ENCODE assay signal across 29 cellular contexts in genomic region chrX:146994163-146994562, GRCh38.
"Had no signal": no experiment of that assay in that cellular context is flagged by ENCODE, and none has a peak within 500 bp of the region (broad histone marks: within the 10 kb centered on the region; RNA-seq: fewer than 3 reads in every experiment).

No MANE protein-coding gene starts in this region.

- H3K36me3 ChIP-seq: stomach, suprapubic skin, thoracic aorta, thyroid gland, tibial artery, tibial nerve, transverse colon, upper lobe of left lung, upper lobe of right lung, uterus, vagina had no signal

- H3K27me3 Mint-ChIP-seq: stimulated activated memory B cell treated with anti-CD40 and anti-IgM and Interleukin-4, amounts not matched to agents 10 μg/mL and 1 μg/mL and 100 μg/mL, for 72 hours; stimulated activated naive B cell treated with anti-CD40 and anti-IgM and Interleukin-4, amounts not matched to agents 10 μg/mL and 1 μg/mL and 100 μg/mL, for 72 hours; stimulated activated naive CD8-positive, alpha-beta T cell treated with anti-CD3 and anti-CD28 coated beads, Interleukin-15, amount 100 ng/mL, for 72 hours; stimulated activated naive CD8-positive, alpha-beta T cell treated with anti-CD3 and anti-CD28 coated beads, Interleukin-15, Interleukin-2, amounts not matched to agents 100 ng/mL and 50 ng/mL, for 24 hours; type B pancreatic cell had no signal

- H3K4me1 Mint-ChIP-seq: stimulated activated effector memory CD8-positive, alpha-beta T cell treated with anti-CD3 and anti-CD28 coated beads, Interleukin-12 subunit alpha, Interleukin-12 subunit beta, amount 100 ng/mL, for 72 hours; stimulated activated memory B cell treated with anti-CD40 and anti-IgM and Interleukin-4, amounts not matched to agents 10 μg/mL and 1 μg/mL and 100 μg/mL, for 72 hours; stimulated activated naive B cell treated with anti-CD40 and anti-IgM and Interleukin-4, amounts not matched to agents 10 μg/mL and 1 μg/mL and 100 μg/mL, for 72 hours; stimulated activated naive CD8-positive, alpha-beta T cell treated with anti-CD3 and anti-CD28 coated beads, Interleukin-15, amount 100 ng/mL, for 72 hours had no signal

- H3K4me3 Mint-ChIP-seq: stimulated activated effector memory CD8-positive, alpha-beta T cell treated with anti-CD3 and anti-CD28 coated beads, Interleukin-12 subunit alpha, Interleukin-12 subunit beta, amount 100 ng/mL, for 72 hours; stimulated activated memory B cell treated with anti-CD40 and anti-IgM and Interleukin-4, amounts not matched to agents 10 μg/mL and 1 μg/mL and 100 μg/mL, for 72 hours; stimulated activated naive B cell treated with anti-CD40 and anti-IgM and Interleukin-4, amounts not matched to agents 10 μg/mL and 1 μg/mL and 100 μg/mL, for 72 hours; stimulated activated naive CD8-positive, alpha-beta T cell treated with anti-CD3 and anti-CD28 coated beads, Interleukin-15, amount 100 ng/mL, for 72 hours; stimulated activated naive CD8-positive, alpha-beta T cell treated with anti-CD3 and anti-CD28 coated beads, Interleukin-15, Interleukin-2, amounts not matched to agents 100 ng/mL and 50 ng/mL, for 24 hours; type B pancreatic cell had no signal

- H3K9me3 Mint-ChIP-seq: stimulated activated memory B cell treated with anti-CD40 and anti-IgM and Interleukin-4, amounts not matched to agents 10 μg/mL and 1 μg/mL and 100 μg/mL, for 72 hours; stimulated activated naive B cell treated with anti-CD40 and anti-IgM and Interleukin-4, amounts not matched to agents 10 μg/mL and 1 μg/mL and 100 μg/mL, for 72 hours; stimulated activated naive CD8-positive, alpha-beta T cell treated with anti-CD3 and anti-CD28 coated beads, Interleukin-15, amount 100 ng/mL, for 72 hours; stimulated activated naive CD8-positive, alpha-beta T cell treated with anti-CD3 and anti-CD28 coated beads, Interleukin-15, Interleukin-2, amounts not matched to agents 100 ng/mL and 50 ng/mL, for 24 hours; type B pancreatic cell had no signal

- DNase-seq: stimulated activated CD4-positive, alpha-beta T cell treated with anti-CD3 and anti-CD28 coated beads, Interleukin-2, amount 100 ng/mL, for 48 hours; stimulated activated CD4-positive, alpha-beta T cell treated with anti-CD3 and anti-CD28 coated beads, Interleukin-4, amount 100 ng/mL, for 1 hour; stimulated activated CD4-positive, alpha-beta T cell treated with anti-CD3 and anti-CD28 coated beads, Interleukin-4, amount 100 ng/mL, for 24 hours; stimulated activated CD4-positive, alpha-beta T cell treated with anti-CD3 and anti-CD28 coated beads, Interleukin-4, amount 100 ng/mL, for 4 hours; stimulated activated CD8-positive, alpha-beta memory T cell treated with anti-CD3 and anti-CD28 coated beads, Interleukin-4, amount 100 ng/mL, for 48 hours; stimulated activated naive B cell treated with anti-CD40 and anti-IgM and Interleukin-4, amounts not matched to agents 10 μg/mL and 1 μg/mL and 100 μg/mL, for 72 hours; stimulated activated naive CD4-positive, alpha-beta T cell; stimulated activated naive CD4-positive, alpha-beta T cell treated with Interleukin-2 at 50 U/mL for 16 hours; stimulated activated naive CD8-positive, alpha-beta T cell treated with anti-CD3 and anti-CD28 coated beads, Interleukin-15, amount 100 ng/mL, for 72 hours; stimulated activated naive CD8-positive, alpha-beta T cell treated with anti-CD3 and anti-CD28 coated beads, Interleukin-15, Interleukin-2, amounts not matched to agents 100 U/mL and 50 U/mL, for 24 hours; stomach; substantia nigra; testis; thyroid gland; tibial artery; transverse colon; trophoblast cell; upper lobe of left lung; upper lobe of right lung; uterus had no signal

- H3K27ac ChIP-seq: stomach, suprapubic skin, testis, thoracic aorta, thyroid gland, tibial artery, tibial nerve, transverse colon, upper lobe of left lung, upper lobe of right lung, uterus, vagina had no signal

- H3K27me3 ChIP-seq: stomach, suprapubic skin, testis, thyroid gland, tibial artery, tibial nerve, transverse colon, upper lobe of left lung, upper lobe of right lung, uterus, vagina had no signal

- ATAC-seq: stimulated activated effector memory CD8-positive, alpha-beta T cell treated with anti-CD3 and anti-CD28 coated beads, Interleukin-12 subunit alpha, Interleukin-12 subunit beta, amount 100 ng/mL, for 72 hours; stimulated activated memory B cell treated with anti-CD40 and anti-IgM and Interleukin-4, amounts not matched to agents 10 μg/mL and 1 μg/mL and 100 μg/mL, for 72 hours; stimulated activated naive B cell treated with anti-CD40 and anti-IgM and Interleukin-4, amounts not matched to agents 10 μg/mL and 1 μg/mL and 100 μg/mL, for 72 hours; stimulated activated naive CD8-positive, alpha-beta T cell treated with anti-CD3 and anti-CD28 coated beads, Interleukin-15, amount 100 ng/mL, for 72 hours; stimulated activated naive CD8-positive, alpha-beta T cell treated with anti-CD3 and anti-CD28 coated beads, Interleukin-15, Interleukin-2, amounts not matched to agents 100 U/mL and 50 U/mL, for 24 hours; upper lobe of right lung had no signal

- H3K27ac Mint-ChIP-seq: stimulated activated effector memory CD8-positive, alpha-beta T cell treated with anti-CD3 and anti-CD28 coated beads, Interleukin-12 subunit alpha, Interleukin-12 subunit beta, amount 100 ng/mL, for 72 hours; stimulated activated memory B cell treated with anti-CD40 and anti-IgM and Interleukin-4, amounts not matched to agents 10 μg/mL and 1 μg/mL and 100 μg/mL, for 72 hours; stimulated activated naive B cell treated with anti-CD40 and anti-IgM and Interleukin-4, amounts not matched to agents 10 μg/mL and 1 μg/mL and 100 μg/mL, for 72 hours; stimulated activated naive CD8-positive, alpha-beta T cell treated with anti-CD3 and anti-CD28 coated beads, Interleukin-15, amount 100 ng/mL, for 72 hours; stimulated activated naive CD8-positive, alpha-beta T cell treated with anti-CD3 and anti-CD28 coated beads, Interleukin-15, Interleukin-2, amounts not matched to agents 100 ng/mL and 50 ng/mL, for 24 hours; type B pancreatic cell had no signal

- H3K4me3 ChIP-seq: stomach, suprapubic skin, testis, thoracic aorta, thyroid gland, tibial artery, tibial nerve, transverse colon, upper lobe of left lung, upper lobe of right lung, uterus, vagina had no signal

- H3K9me3 ChIP-seq: stomach, suprapubic skin, testis, thoracic aorta, thyroid gland, tibial artery, tibial nerve, transverse colon, upper lobe of left lung, upper lobe of right lung, uterus, vagina had no signal

- H3K36me3 Mint-ChIP-seq: stimulated activated effector memory CD8-positive, alpha-beta T cell treated with anti-CD3 and anti-CD28 coated beads, Interleukin-12 subunit alpha, Interleukin-12 subunit beta, amount 100 ng/mL, for 72 hours; stimulated activated memory B cell treated with anti-CD40 and anti-IgM and Interleukin-4, amounts not matched to agents 10 μg/mL and 1 μg/mL and 100 μg/mL, for 72 hours; stimulated activated naive B cell treated with anti-CD40 and anti-IgM and Interleukin-4, amounts not matched to agents 10 μg/mL and 1 μg/mL and 100 μg/mL, for 72 hours; type B pancreatic cell had no signal

- FAIRE-seq: urothelium cell line had no signal

- H3K4me1 ChIP-seq: stomach, suprapubic skin, testis, thyroid gland, tibial artery, tibial nerve, transverse colon, upper lobe of left lung, upper lobe of right lung, uterus, vagina had no signal
